ENCODE assay signal across 14 cellular contexts in the genomic region with DNA sequence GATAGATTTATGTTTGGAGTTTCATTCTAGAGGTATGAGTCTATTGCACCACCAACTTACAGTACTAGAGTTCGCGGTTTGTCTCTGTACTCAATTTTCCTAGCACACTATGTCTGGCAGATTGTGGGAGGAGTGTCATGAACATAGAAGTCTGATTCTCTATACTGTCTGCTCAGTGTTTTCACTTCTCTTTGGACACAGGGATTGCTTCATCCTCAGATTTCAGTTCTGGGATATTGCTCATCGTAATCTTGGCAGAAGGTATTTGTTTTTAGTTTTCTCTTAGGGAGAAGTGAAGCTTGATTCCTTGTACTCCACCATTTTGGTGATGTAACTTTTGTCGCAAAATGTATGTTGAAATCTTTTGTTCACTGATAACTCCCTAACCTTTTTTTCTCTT. TPM values are rescaled to one million over a fixed set of nuclear protein-coding genes. Genes with fewer than 3 reads are reported as not detected.
DNase-seq lines count a peak whose midpoint lies in the region; ATAC-seq, FAIRE-seq and TF ChIP-seq lines count a peak whose summit lies in the region.
"Had no signal": no experiment of that assay in that cellular context is flagged by ENCODE, and none has a peak within 500 bp of the region (broad histone marks: within the 10 kb centered on the region; RNA-seq: fewer than 3 reads in every experiment).

No MANE protein-coding gene starts in this region.

- no peak for TF ChIP-seq POLR2A in H54 (IDR thresholded peaks at IDR 0.05; ENCODE audit: low read depth, low read length)

- TF ChIP-seq CTCF in endothelial cell (IDR thresholded peaks at IDR 0.05; ENCODE audit: unreplicated experiment): no peak

- H3K9me3 Mint-ChIP-seq in activated T-helper 1 cell treated with anti-CD3 and anti-CD28 coated beads, Interleukin-12 subunit alpha, Interleukin-12 subunit beta, Interleukin-2, Interleukin-4 antibody, amounts not matched to agents 30 ng/mL and 10 ng/mL and 1 ng/mL, durations not matched to agents 14 hours and 24 hours and 36 hours: peaks cover 17% of the 10 kb centered on the region
- no peaks in the 10 kb centered on the region for H3K9me3 Mint-ChIP-seq in endothelial cell (ENCODE audit: unreplicated experiment)

- no peaks in the 10 kb centered on the region for H3K27me3 Mint-ChIP-seq in activated T-helper 1 cell treated with anti-CD3 and anti-CD28 coated beads, Interleukin-12 subunit alpha, Interleukin-12 subunit beta, Interleukin-2, Interleukin-4 antibody, amounts not matched to agents 30 ng/mL and 10 ng/mL and 1 ng/mL, durations not matched to agents 14 hours and 24 hours and 36 hours (ENCODE audit: insufficient read depth)
- peaks cover 2% of the 10 kb centered on the region for H3K27me3 Mint-ChIP-seq in endothelial cell (ENCODE audit: unreplicated experiment)
- H3K27me3 Mint-ChIP-seq: activated CD8-positive, alpha-beta memory T cell treated with anti-CD3 and anti-CD28 coated beads, Interleukin-2, amount 10 ng/mL, durations not matched to agents 7 days and 5 days had no signal

- ATAC-seq in sciatic nerve (peak; percentile 81), HG03095 (IDR thresholded peaks at IDR 0.05; ENCODE audit: unreplicated experiment) (no peak)
- ATAC-seq: activated CD8-positive, alpha-beta memory T cell treated with anti-CD3 and anti-CD28 coated beads, Interleukin-2, amount 10 ng/mL, durations not matched to agents 7 days and 5 days; activated naive CD4-positive, alpha-beta T cell treated with anti-CD3 and anti-CD28 coated beads, Interleukin-2, amount 50 U/mL, for 72 hours had no signal

- H3K36me3 Mint-ChIP-seq in activated T-helper 1 cell treated with anti-CD3 and anti-CD28 coated beads, Interleukin-12 subunit alpha, Interleukin-12 subunit beta, Interleukin-2, Interleukin-4 antibody, amounts not matched to agents 30 ng/mL and 10 ng/mL and 1 ng/mL, durations not matched to agents 14 hours and 24 hours and 36 hours (ENCODE audit: low read depth): no peaks in the 10 kb centered on the region
- no peaks in the 10 kb centered on the region for H3K36me3 Mint-ChIP-seq in endothelial cell (ENCODE audit: low read depth, unreplicated experiment)
- H3K36me3 Mint-ChIP-seq: activated CD8-positive, alpha-beta memory T cell treated with anti-CD3 and anti-CD28 coated beads, Interleukin-2, amount 10 ng/mL, durations not matched to agents 7 days and 5 days; mesothelial cell of epicardium had no signal

- H3K27ac Mint-ChIP-seq in activated T-helper 1 cell treated with anti-CD3 and anti-CD28 coated beads, Interleukin-12 subunit alpha, Interleukin-12 subunit beta, Interleukin-2, Interleukin-4 antibody, amounts not matched to agents 30 ng/mL and 10 ng/mL and 1 ng/mL, durations not matched to agents 14 hours and 24 hours and 36 hours: no peak overlapping the region
- no peak overlapping the region for H3K27ac Mint-ChIP-seq in endothelial cell (ENCODE audit: unreplicated experiment)
- H3K27ac Mint-ChIP-seq: activated CD8-positive, alpha-beta memory T cell treated with anti-CD3 and anti-CD28 coated beads, Interleukin-2, amount 10 ng/mL, durations not matched to agents 7 days and 5 days; activated naive CD4-positive, alpha-beta T cell treated with anti-CD3 and anti-CD28 coated beads, Interleukin-2, amount 50 U/mL, for 72 hours; mesothelial cell of epicardium had no signal

- FAIRE-seq in H54 (lab: Jason Lieb, UNC): peak; percentile 86

- H3K4me3 Mint-ChIP-seq in activated T-helper 1 cell treated with anti-CD3 and anti-CD28 coated beads, Interleukin-12 subunit alpha, Interleukin-12 subunit beta, Interleukin-2, Interleukin-4 antibody, amounts not matched to agents 30 ng/mL and 10 ng/mL and 1 ng/mL, durations not matched to agents 14 hours and 24 hours and 36 hours: no peak overlapping the region
- no peak overlapping the region for H3K4me3 Mint-ChIP-seq in endothelial cell (ENCODE audit: unreplicated experiment)
- H3K4me3 Mint-ChIP-seq: activated CD8-positive, alpha-beta memory T cell treated with anti-CD3 and anti-CD28 coated beads, Interleukin-2, amount 10 ng/mL, durations not matched to agents 7 days and 5 days; mesothelial cell of epicardium had no signal

- DNase-seq in H54 (ENCODE audit: insufficient read length, low spot score) (no peak), SIG-M5 treated with dmso at 0.1 percent for 504 hours (lab: John Stamatoyannopoulos, UW; ENCODE audit: unreplicated experiment) (peak; percentile 96), fibroblast of the conjunctiva (ENCODE audit: low read depth) (peak; percentile 78), sciatic nerve (ENCODE audit: low spot score) (no peak), endothelial cell (ENCODE audit: low spot score) (no peak)
- no peak for DNase-seq in activated T-helper 1 cell treated with anti-CD3 and anti-CD28 coated beads, Interleukin-12 subunit alpha, Interleukin-12 subunit beta, Interleukin-2, Interleukin-4 antibody, amounts not matched to agents 30 ng/mL and 10 ng/mL and 1 ng/mL, durations not matched to agents 14 hours and 24 hours and 36 hours (ENCODE audit: low spot score)
- DNase-seq in stimulated activated CD4-positive, alpha-beta T cell treated with anti-CD3 and anti-CD28 coated beads, Interleukin-4, amount 100 ng/mL, for 4 hours: no peak
- DNase-seq: activated CD8-positive, alpha-beta memory T cell treated with anti-CD3 and anti-CD28 coated beads, Interleukin-2, amount 10 ng/mL, durations not matched to agents 7 days and 5 days; hypothalamus; NCI-H345; Peyer's patch had no signal

- no peaks in the 10 kb centered on the region for H3K4me1 Mint-ChIP-seq in activated T-helper 1 cell treated with anti-CD3 and anti-CD28 coated beads, Interleukin-12 subunit alpha, Interleukin-12 subunit beta, Interleukin-2, Interleukin-4 antibody, amounts not matched to agents 30 ng/mL and 10 ng/mL and 1 ng/mL, durations not matched to agents 14 hours and 24 hours and 36 hours (ENCODE audit: low read depth)
- no peaks in the 10 kb centered on the region for H3K4me1 Mint-ChIP-seq in endothelial cell (ENCODE audit: unreplicated experiment)
- H3K4me1 Mint-ChIP-seq: activated CD8-positive, alpha-beta memory T cell treated with anti-CD3 and anti-CD28 coated beads, Interleukin-2, amount 10 ng/mL, durations not matched to agents 7 days and 5 days; mesothelial cell of epicardium had no signal

- intact Hi-C loops in sciatic nerve (cut with DNase I): no loop called here
- intact Hi-C loops in activated T-helper 1 cell treated with anti-CD3 and anti-CD28 coated beads, Interleukin-12 subunit alpha, Interleukin-12 subunit beta, Interleukin-2, Interleukin-4 antibody, amounts not matched to agents 30 ng/mL and 10 ng/mL and 1 ng/mL, durations not matched to agents 14 hours and 24 hours and 36 hours (cut with micrococcal nuclease): no loop called here

RNA-seq across cellular contexts. Expression of a gene that starts 27.8 kb away (rescaled TPM):
- total RNA-seq in sciatic nerve (80.7 TPM), endothelial cell (ENCODE audit: unreplicated experiment) (50.2 TPM)
- total RNA-seq in activated T-helper 1 cell treated with anti-CD3 and anti-CD28 coated beads, Interleukin-12 subunit alpha, Interleukin-12 subunit beta, Interleukin-2, Interleukin-4 antibody, amounts not matched to agents 30 ng/mL and 10 ng/mL and 1 ng/mL, durations not matched to agents 14 hours and 24 hours and 36 hours: 43.7 and 44.8 TPM in 2 replicates

RNA-seq across cellular contexts. Expression of a gene that starts 27.9 kb away (rescaled TPM):
- total RNA-seq in sciatic nerve (3.3 TPM), endothelial cell (ENCODE audit: unreplicated experiment) (0.80 TPM)
- 0.24 TPM in 1 of 2 replicates, not detected in the other for total RNA-seq in activated T-helper 1 cell treated with anti-CD3 and anti-CD28 coated beads, Interleukin-12 subunit alpha, Interleukin-12 subunit beta, Interleukin-2, Interleukin-4 antibody, amounts not matched to agents 30 ng/mL and 10 ng/mL and 1 ng/mL, durations not matched to agents 14 hours and 24 hours and 36 hours
- total RNA-seq: Peyer's patch had no signal

Comparison
In these comparisons a context has a peak if more than half of its experiments do, and no peak if none do; other contexts are left out.
1. DNase-seq: peak in SIG-M5 treated with dmso at 0.1 percent for 504 hours (single experiment) and fibroblast of the conjunctiva (single experiment); none in H54 (single experiment), sciatic nerve (single experiment), activated T-helper 1 cell treated with anti-CD3 and anti-CD28 coated beads, Interleukin-12 subunit alpha, Interleukin-12 subunit beta, Interleukin-2, Interleukin-4 antibody, amounts not matched to agents 30 ng/mL and 10 ng/mL and 1 ng/mL, durations not matched to agents 14 hours and 24 hours and 36 hours (single experiment), endothelial cell (single experiment) and stimulated activated CD4-positive, alpha-beta T cell treated with anti-CD3 and anti-CD28 coated beads, Interleukin-4, amount 100 ng/mL, for 4 hours (0 of 2).